1 cellular context compared by ENCODE assay signal in the genomic region with DNA sequence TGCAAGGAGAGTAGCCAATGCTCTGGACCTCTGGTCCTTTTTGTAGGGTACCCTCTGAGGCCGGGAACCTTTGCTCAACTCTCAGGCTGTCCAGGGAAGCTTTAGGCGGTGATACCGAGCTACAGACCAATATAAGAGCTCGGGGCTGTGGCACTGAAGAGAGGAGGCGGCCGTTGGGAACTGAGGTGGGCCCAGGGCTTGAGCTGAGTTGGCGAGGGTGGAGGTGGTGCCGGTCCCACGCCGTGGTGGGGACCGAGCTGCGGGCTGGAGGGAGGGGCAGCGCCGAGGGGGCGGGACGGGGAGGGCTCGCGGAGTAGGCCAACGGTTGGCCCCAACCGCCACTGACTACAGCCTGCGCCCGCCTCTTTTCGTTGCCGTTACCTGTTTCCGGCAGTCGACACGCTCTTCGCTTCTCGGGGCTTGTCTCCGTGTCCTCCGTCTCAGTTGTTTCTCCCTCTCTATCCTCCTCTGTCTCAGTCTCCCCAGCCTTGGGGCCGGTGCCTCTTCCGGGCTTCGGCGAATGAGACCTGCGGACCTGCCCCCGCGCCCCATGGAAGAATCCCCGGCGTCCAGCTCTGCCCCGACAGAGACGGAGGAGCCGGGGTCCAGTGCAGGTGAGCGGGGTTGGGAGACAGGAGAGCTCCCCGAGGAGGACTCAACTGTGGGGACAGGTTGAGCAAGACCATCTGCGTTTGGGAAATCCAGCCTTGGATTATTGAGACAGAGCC.
TF ChIP-seq lines count a peak whose summit lies in the region.

A gene with protein sequence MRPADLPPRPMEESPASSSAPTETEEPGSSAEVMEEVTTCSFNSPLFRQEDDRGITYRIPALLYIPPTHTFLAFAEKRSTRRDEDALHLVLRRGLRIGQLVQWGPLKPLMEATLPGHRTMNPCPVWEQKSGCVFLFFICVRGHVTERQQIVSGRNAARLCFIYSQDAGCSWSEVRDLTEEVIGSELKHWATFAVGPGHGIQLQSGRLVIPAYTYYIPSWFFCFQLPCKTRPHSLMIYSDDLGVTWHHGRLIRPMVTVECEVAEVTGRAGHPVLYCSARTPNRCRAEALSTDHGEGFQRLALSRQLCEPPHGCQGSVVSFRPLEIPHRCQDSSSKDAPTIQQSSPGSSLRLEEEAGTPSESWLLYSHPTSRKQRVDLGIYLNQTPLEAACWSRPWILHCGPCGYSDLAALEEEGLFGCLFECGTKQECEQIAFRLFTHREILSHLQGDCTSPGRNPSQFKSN (plus strand): TSS at position 393 of the 728 bp plus-strand sequence. CDS start 128 bp downstream, at position 521.

TF ChIP-seq in GM12878, 131 proteins besides CTCF, POLR2A, EP300 and RAD21 (continued from another document and continues in another):
- TF ChIP-seq KAT2A (conservative IDR thresholded peaks at IDR 0.05; ENCODE audit: control insufficient read depth, low read depth, low read length) (no peak), TCF3 (IDR thresholded peaks at IDR 0.05; ENCODE audit: borderline replicate concordance, insufficient read depth, low read depth, low read length) (0 out of 2 replicates have a peak, but pooled peaks have one; percentile 25), RUNX3 (IDR thresholded peaks at IDR 0.05; ENCODE audit: low read length) (peak; percentile 3; the same call in 1 of the 2 replicates), POLR2AphosphoS5 (IDR thresholded peaks at IDR 0.05; ENCODE audit: low read length) (peak; percentile 88; the same call in 1 of the 2 replicates), RBBP5 (conservative IDR thresholded peaks at IDR 0.05) (no peak), MYB (IDR thresholded peaks at IDR 0.05; ENCODE audit: borderline replicate concordance, low read depth, low read length) (0 out of 2 replicates have a peak, but pooled peaks have one; percentile 40), ZNF217 (IDR thresholded peaks at IDR 0.05) (no peak), SIN3A (IDR thresholded peaks at IDR 0.05; ENCODE audit: low read depth, low read length) (no peak), RAD51 (IDR thresholded peaks at IDR 0.05) (no peak), SUPT20H (IDR thresholded peaks at IDR 0.05; ENCODE audit: borderline replicate concordance, control insufficient read depth, low read depth, low read length) (no peak), JUNB (IDR thresholded peaks at IDR 0.05) (no peak), SREBF1 (IDR thresholded peaks at IDR 0.05; ENCODE audit: low read length) (no peak), RB1 (IDR thresholded peaks at IDR 0.05; ENCODE audit: borderline replicate concordance) (peak; percentile 15; the same call in 1 of the 2 replicates), CBX3 (IDR thresholded peaks at IDR 0.05; ENCODE audit: borderline replicate concordance, low read depth) (no peak), ZBED1 (IDR thresholded peaks at IDR 0.05; ENCODE audit: borderline replicate concordance) (no peak), PML (IDR thresholded peaks at IDR 0.05; ENCODE audit: low read length) (0 out of 2 replicates have a peak, but pooled peaks have one; percentile 22), TBL1XR1 (IDR thresholded peaks at IDR 0.05; ENCODE audit: low read depth, low read length) (no peak), ZNF274 (IDR thresholded peaks at IDR 0.05; ENCODE audit: insufficient read depth, insufficient read length) (no peak), NR2C2 (IDR thresholded peaks at IDR 0.05; ENCODE audit: borderline replicate concordance, control insufficient read depth, insufficient read length, low read depth) (no peak), RFX5 (IDR thresholded peaks at IDR 0.05; ENCODE audit: low read depth, low read length) (0 out of 2 replicates have a peak, but pooled peaks have one; percentile 38), ZNF24 (IDR thresholded peaks at IDR 0.05) (no peak), HDAC6 (IDR thresholded peaks at IDR 0.05; ENCODE audit: unreplicated experiment) (no peak), TCF7 (IDR thresholded peaks at IDR 0.05; ENCODE audit: borderline replicate concordance) (no peak), CEBPB (IDR thresholded peaks at IDR 0.05; ENCODE audit: borderline replicate concordance in 1 of 2, low read depth in 2 of 2, low read length in 2 of 2) (no peak), YBX1 (IDR thresholded peaks at IDR 0.05) (no peak), SMC3 (IDR thresholded peaks at IDR 0.05; ENCODE audit: borderline replicate concordance, low read length) (no peak), CHD2 (IDR thresholded peaks at IDR 0.05; ENCODE audit: borderline replicate concordance, low read depth, low read length) (no peak), STAT1 (conservative IDR thresholded peaks at IDR 0.05) (no peak), MTA2 (IDR thresholded peaks at IDR 0.05; ENCODE audit: low read depth) (peak; percentile 7; the same call in 1 of the 2 replicates), FOS (IDR thresholded peaks at IDR 0.05; ENCODE audit: borderline replicate concordance, extremely low read depth, insufficient read length) (no peak), NBN (IDR thresholded peaks at IDR 0.05) (0 out of 2 replicates have a peak, but pooled peaks have one; percentile 28), SPI1 (IDR thresholded peaks at IDR 0.05; ENCODE audit: borderline replicate concordance, insufficient read depth, low read depth, low read length) (no peak), WRNIP1 (IDR thresholded peaks at IDR 0.05; ENCODE audit: borderline replicate concordance, low read depth, low read length) (no peak), HCFC1 (IDR thresholded peaks at IDR 0.05; ENCODE audit: low read length) (peak; percentile 40; the same call in 1 of the 2 replicates), MEF2A (IDR thresholded peaks at IDR 0.05; ENCODE audit: insufficient read depth, low read depth, low read length) (no peak), SRF (IDR thresholded peaks at IDR 0.05; ENCODE audit: low read depth in 2 of 2, low read length in 2 of 2) (no peak), CREM (IDR thresholded peaks at IDR 0.05; ENCODE audit: low read depth) (peak; percentile 42; the same call in 1 of the 2 replicates), SMARCA5 (IDR thresholded peaks at IDR 0.05) (peak; percentile 24; the same call in 1 of the 2 replicates)
- TF ChIP-seq, protein P1, sequence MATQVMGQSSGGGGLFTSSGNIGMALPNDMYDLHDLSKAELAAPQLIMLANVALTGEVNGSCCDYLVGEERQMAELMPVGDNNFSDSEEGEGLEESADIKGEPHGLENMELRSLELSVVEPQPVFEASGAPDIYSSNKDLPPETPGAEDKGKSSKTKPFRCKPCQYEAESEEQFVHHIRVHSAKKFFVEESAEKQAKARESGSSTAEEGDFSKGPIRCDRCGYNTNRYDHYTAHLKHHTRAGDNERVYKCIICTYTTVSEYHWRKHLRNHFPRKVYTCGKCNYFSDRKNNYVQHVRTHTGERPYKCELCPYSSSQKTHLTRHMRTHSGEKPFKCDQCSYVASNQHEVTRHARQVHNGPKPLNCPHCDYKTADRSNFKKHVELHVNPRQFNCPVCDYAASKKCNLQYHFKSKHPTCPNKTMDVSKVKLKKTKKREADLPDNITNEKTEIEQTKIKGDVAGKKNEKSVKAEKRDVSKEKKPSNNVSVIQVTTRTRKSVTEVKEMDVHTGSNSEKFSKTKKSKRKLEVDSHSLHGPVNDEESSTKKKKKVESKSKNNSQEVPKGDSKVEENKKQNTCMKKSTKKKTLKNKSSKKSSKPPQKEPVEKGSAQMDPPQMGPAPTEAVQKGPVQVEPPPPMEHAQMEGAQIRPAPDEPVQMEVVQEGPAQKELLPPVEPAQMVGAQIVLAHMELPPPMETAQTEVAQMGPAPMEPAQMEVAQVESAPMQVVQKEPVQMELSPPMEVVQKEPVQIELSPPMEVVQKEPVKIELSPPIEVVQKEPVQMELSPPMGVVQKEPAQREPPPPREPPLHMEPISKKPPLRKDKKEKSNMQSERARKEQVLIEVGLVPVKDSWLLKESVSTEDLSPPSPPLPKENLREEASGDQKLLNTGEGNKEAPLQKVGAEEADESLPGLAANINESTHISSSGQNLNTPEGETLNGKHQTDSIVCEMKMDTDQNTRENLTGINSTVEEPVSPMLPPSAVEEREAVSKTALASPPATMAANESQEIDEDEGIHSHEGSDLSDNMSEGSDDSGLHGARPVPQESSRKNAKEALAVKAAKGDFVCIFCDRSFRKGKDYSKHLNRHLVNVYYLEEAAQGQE (IDR thresholded peaks at IDR 0.05; ENCODE audit: low read depth, low read length), result no peak
- TF ChIP-seq, protein P2, sequence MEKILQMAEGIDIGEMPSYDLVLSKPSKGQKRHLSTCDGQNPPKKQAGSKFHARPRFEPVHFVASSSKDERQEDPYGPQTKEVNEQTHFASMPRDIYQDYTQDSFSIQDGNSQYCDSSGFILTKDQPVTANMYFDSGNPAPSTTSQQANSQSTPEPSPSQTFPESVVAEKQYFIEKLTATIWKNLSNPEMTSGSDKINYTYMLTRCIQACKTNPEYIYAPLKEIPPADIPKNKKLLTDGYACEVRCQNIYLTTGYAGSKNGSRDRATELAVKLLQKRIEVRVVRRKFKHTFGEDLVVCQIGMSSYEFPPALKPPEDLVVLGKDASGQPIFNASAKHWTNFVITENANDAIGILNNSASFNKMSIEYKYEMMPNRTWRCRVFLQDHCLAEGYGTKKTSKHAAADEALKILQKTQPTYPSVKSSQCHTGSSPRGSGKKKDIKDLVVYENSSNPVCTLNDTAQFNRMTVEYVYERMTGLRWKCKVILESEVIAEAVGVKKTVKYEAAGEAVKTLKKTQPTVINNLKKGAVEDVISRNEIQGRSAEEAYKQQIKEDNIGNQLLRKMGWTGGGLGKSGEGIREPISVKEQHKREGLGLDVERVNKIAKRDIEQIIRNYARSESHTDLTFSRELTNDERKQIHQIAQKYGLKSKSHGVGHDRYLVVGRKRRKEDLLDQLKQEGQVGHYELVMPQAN (conservative IDR thresholded peaks at IDR 0.05), result peak; percentile 65
- TF ChIP-seq, protein P3, sequence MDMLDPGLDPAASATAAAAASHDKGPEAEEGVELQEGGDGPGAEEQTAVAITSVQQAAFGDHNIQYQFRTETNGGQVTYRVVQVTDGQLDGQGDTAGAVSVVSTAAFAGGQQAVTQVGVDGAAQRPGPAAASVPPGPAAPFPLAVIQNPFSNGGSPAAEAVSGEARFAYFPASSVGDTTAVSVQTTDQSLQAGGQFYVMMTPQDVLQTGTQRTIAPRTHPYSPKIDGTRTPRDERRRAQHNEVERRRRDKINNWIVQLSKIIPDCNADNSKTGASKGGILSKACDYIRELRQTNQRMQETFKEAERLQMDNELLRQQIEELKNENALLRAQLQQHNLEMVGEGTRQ (IDR thresholded peaks at IDR 0.05; ENCODE audit: borderline replicate concordance, low read depth, low read length), result no peak
- TF ChIP-seq, protein P4, sequence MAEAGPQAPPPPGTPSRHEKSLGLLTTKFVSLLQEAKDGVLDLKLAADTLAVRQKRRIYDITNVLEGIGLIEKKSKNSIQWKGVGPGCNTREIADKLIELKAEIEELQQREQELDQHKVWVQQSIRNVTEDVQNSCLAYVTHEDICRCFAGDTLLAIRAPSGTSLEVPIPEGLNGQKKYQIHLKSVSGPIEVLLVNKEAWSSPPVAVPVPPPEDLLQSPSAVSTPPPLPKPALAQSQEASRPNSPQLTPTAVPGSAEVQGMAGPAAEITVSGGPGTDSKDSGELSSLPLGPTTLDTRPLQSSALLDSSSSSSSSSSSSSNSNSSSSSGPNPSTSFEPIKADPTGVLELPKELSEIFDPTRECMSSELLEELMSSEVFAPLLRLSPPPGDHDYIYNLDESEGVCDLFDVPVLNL (IDR thresholded peaks at IDR 0.05; ENCODE audit: low read depth, low read length), result no peak
- TF ChIP-seq, protein P5, sequence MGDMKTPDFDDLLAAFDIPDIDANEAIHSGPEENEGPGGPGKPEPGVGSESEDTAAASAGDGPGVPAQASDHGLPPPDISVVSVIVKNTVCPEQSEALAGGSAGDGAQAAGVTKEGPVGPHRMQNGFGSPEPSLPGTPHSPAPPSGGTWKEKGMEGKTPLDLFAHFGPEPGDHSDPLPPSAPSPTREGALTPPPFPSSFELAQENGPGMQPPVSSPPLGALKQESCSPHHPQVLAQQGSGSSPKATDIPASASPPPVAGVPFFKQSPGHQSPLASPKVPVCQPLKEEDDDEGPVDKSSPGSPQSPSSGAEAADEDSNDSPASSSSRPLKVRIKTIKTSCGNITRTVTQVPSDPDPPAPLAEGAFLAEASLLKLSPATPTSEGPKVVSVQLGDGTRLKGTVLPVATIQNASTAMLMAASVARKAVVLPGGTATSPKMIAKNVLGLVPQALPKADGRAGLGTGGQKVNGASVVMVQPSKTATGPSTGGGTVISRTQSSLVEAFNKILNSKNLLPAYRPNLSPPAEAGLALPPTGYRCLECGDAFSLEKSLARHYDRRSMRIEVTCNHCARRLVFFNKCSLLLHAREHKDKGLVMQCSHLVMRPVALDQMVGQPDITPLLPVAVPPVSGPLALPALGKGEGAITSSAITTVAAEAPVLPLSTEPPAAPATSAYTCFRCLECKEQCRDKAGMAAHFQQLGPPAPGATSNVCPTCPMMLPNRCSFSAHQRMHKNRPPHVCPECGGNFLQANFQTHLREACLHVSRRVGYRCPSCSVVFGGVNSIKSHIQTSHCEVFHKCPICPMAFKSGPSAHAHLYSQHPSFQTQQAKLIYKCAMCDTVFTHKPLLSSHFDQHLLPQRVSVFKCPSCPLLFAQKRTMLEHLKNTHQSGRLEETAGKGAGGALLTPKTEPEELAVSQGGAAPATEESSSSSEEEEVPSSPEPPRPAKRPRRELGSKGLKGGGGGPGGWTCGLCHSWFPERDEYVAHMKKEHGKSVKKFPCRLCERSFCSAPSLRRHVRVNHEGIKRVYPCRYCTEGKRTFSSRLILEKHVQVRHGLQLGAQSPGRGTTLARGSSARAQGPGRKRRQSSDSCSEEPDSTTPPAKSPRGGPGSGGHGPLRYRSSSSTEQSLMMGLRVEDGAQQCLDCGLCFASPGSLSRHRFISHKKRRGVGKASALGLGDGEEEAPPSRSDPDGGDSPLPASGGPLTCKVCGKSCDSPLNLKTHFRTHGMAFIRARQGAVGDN (IDR thresholded peaks at IDR 0.05), result no peak
- TF ChIP-seq, protein P6, sequence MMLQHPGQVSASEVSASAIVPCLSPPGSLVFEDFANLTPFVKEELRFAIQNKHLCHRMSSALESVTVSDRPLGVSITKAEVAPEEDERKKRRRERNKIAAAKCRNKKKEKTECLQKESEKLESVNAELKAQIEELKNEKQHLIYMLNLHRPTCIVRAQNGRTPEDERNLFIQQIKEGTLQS (IDR thresholded peaks at IDR 0.05; ENCODE audit: borderline replicate concordance, extremely low read depth, low read depth, low read length), result no peak
- TF ChIP-seq, protein P7, sequence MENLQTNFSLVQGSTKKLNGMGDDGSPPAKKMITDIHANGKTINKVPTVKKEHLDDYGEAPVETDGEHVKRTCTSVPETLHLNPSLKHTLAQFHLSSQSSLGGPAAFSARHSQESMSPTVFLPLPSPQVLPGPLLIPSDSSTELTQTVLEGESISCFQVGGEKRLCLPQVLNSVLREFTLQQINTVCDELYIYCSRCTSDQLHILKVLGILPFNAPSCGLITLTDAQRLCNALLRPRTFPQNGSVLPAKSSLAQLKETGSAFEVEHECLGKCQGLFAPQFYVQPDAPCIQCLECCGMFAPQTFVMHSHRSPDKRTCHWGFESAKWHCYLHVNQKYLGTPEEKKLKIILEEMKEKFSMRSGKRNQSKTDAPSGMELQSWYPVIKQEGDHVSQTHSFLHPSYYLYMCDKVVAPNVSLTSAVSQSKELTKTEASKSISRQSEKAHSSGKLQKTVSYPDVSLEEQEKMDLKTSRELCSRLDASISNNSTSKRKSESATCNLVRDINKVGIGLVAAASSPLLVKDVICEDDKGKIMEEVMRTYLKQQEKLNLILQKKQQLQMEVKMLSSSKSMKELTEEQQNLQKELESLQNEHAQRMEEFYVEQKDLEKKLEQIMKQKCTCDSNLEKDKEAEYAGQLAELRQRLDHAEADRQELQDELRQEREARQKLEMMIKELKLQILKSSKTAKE (IDR thresholded peaks at IDR 0.05; ENCODE audit: low read depth, poor library complexity, severe bottlenecking), result no peak
- TF ChIP-seq, protein P8, sequence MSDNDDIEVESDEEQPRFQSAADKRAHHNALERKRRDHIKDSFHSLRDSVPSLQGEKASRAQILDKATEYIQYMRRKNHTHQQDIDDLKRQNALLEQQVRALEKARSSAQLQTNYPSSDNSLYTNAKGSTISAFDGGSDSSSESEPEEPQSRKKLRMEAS (IDR thresholded peaks at IDR 0.05; ENCODE audit: low read depth, low read length), result peak; percentile 63; the same call in 1 of the 2 replicates
